24 cellular contexts compared by ENCODE assay signal in the genomic region with DNA sequence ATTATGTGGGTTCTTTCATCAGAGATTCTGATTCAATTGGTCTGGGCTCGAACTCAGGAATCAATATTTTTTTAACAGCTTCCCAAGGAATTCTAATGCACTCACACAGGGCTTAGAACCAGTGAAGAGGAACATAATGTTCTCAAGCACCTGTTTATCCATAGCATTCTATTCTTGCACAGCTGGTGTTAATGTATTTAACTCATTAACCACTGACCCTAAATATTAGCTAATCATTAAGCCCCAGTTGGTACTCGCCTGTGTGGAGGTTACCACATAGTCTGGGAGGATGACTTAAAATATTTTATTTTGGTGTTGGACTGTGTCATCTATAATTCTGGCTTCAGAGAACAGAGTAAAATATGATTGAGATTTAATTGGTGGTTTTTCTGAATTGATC. TPM values are rescaled to one million over a fixed set of nuclear protein-coding genes. Genes with fewer than 3 reads are reported as not detected.
DNase-seq lines count a peak whose midpoint lies in the region; ATAC-seq, FAIRE-seq and TF ChIP-seq lines count a peak whose summit lies in the region.
"Had no signal": no experiment of that assay in that cellular context is flagged by ENCODE, and none has a peak within 500 bp of the region (broad histone marks: within the 10 kb centered on the region; RNA-seq: fewer than 3 reads in every experiment).

No MANE protein-coding gene starts in this region.

- H3K18ac ChIP-seq in H9 (ENCODE audit: insufficient read length, low read depth, low read length): no peak overlapping the region

- no peak overlapping the region for H3T11ph ChIP-seq in H9 (ENCODE audit: low read length)

- H3K9ac ChIP-seq in HepG2 (ENCODE audit: insufficient read depth, low read depth, low read length): no peak overlapping the region
- no peak overlapping the region for H3K9ac ChIP-seq in H9 (ENCODE audit: extremely low read depth, insufficient read length, low read length)

- H3K79me1 ChIP-seq in H9 (ENCODE audit: insufficient read depth, low read depth, low read length, poor library complexity, severe bottlenecking): peaks cover 5% of the 10 kb centered on the region

- H2BK120ac ChIP-seq in H9 (ENCODE audit: low read depth, low read length, poor library complexity, severe bottlenecking): no peak overlapping the region

- H3K4ac ChIP-seq in H9 (ENCODE audit: low read depth, low read length): no peak overlapping the region

- TF ChIP-seq CTCF in D721Med (IDR thresholded peaks at IDR 0.05; ENCODE audit: insufficient read depth, missing control alignments): no peak
- no peak for TF ChIP-seq CTCF in HepG2 (CRISPR knock-in tag; IDR thresholded peaks at IDR 0.05)
- TF ChIP-seq CTCF in H9 (conservative IDR thresholded peaks at IDR 0.05): no peak

- no peak overlapping the region for H3K56ac ChIP-seq in H9 (ENCODE audit: insufficient read length, low read depth, low read length)

- H2AFZ ChIP-seq in HepG2 (ENCODE audit: low read length) (no peak overlapping the region), H9 (ENCODE audit: low read length) (no peak overlapping the region)

- H3K4me2 ChIP-seq in HepG2 (ENCODE audit: low read depth, low read length) (no peak overlapping the region), H9 (ENCODE audit: insufficient read depth, insufficient read length, low read length) (no peak overlapping the region)
- H3K4me2 ChIP-seq: smooth muscle cell had no signal

- BruUV-seq in HepG2 (replicated peaks; lab: Mats Ljungman, UMichigan): no TSS peak

- no peak overlapping the region for H3K4me3 Mint-ChIP-seq in H9
- H3K4me3 Mint-ChIP-seq: activated CD8-positive, alpha-beta T cell treated with anti-CD3 and anti-CD28 coated beads for 36 hours; natural killer cell treated with Interleukin-12 subunit alpha and Interleukin-12 subunit beta and Interleukin-15 and Interleukin-18, amount 100 ng/mL, for 72 hours; T-helper 1 cell treated with Interleukin-12 subunit alpha and Interleukin-12 subunit beta and Interleukin-4 antibody, amounts not matched to agents 30 μg/mL and 1 μg/mL, for 36 hours had no signal

- intact Hi-C loops in HepG2 (cut with micrococcal nuclease; ENCODE audit: unreplicated experiment): no loop called here

- H2BK12ac ChIP-seq in H9 (ENCODE audit: insufficient read length, low read depth, low read length): no peak overlapping the region

- H4K91ac ChIP-seq in H9 (ENCODE audit: insufficient read length, low read depth, low read length): no peak overlapping the region

- ATAC-seq in HG02759 (IDR thresholded peaks at IDR 0.05; ENCODE audit: unreplicated experiment) (peak; percentile 68), HepG2 (no peak), GM21381 (IDR thresholded peaks at IDR 0.05; ENCODE audit: unreplicated experiment) (no peak), HG02970 (IDR thresholded peaks at IDR 0.05; ENCODE audit: low FRiP score, unreplicated experiment) (no peak)
- ATAC-seq: activated CD8-positive, alpha-beta T cell treated with anti-CD3 and anti-CD28 coated beads for 36 hours; activated naive CD4-positive, alpha-beta T cell treated with anti-CD3 and anti-CD28 coated beads, Interleukin-2, amount 50 U/mL, for 72 hours; natural killer cell treated with Interleukin-12 subunit alpha and Interleukin-12 subunit beta and Interleukin-15 and Interleukin-18, amount 100 ng/mL, for 72 hours had no signal

- no peak overlapping the region for H4K8ac ChIP-seq in H9 (replicated peaks; ENCODE audit: insufficient read length, low read depth, low read length)

- H4K20me1 ChIP-seq in HepG2 (ENCODE audit: insufficient read depth, low read length) (no peaks in the 10 kb centered on the region), H9 (ENCODE audit: control insufficient read depth, insufficient read depth, insufficient read length) (no peaks in the 10 kb centered on the region)

- H3K27me3 Mint-ChIP-seq in H9 (ENCODE audit: low read depth): no peaks in the 10 kb centered on the region

- no peak overlapping the region for H2AK5ac ChIP-seq in H9 (ENCODE audit: insufficient read length, low read length)

- TF ChIP-seq POLR2A in HepG2 (IDR thresholded peaks at IDR 0.05; ENCODE audit: insufficient read depth in 1 of 2, low read depth in 2 of 2, low read length in 2 of 2): no peak

- H3K4me1 ChIP-seq in HepG2 (ENCODE audit: insufficient read depth, low read length): peaks cover 89% of the 10 kb centered on the region
- peaks cover 2% of the 10 kb centered on the region; the same call in 1 of the 2 replicates for H3K4me1 ChIP-seq in H9 (ENCODE audit: insufficient read depth, low read length)

- no peak overlapping the region for H2BK15ac ChIP-seq in H9 (ENCODE audit: low read depth, low read length)

- H3K27ac ChIP-seq in HepG2 (ENCODE audit: extremely low read length, insufficient read depth, low read length) (no peak overlapping the region), H9 (ENCODE audit: insufficient read length, low read depth, low read length) (no peak overlapping the region)
- H3K27ac ChIP-seq: uterus had no signal

- H2BK5ac ChIP-seq in H9 (ENCODE audit: insufficient read length, low read length): no peak overlapping the region

- H3K23me2 ChIP-seq in H9 (ENCODE audit: insufficient read length, low read depth, low read length, poor library complexity, severe bottlenecking): no peaks in the 10 kb centered on the region

- WGBS in HepG2 (ENCODE audit: low lambda C conversion rate): 75% methylated on average over 2 of the region's 2 CpGs
- WGBS in H9 (ENCODE audit: extremely low coverage, insufficient read length, low lambda C conversion rate): no CpG with 5 or more reads among the region's 2 CpGs

- CTCF ChIA-PET in HepG2 (lab: Yijun Ruan, JAX; ENCODE audit: low intra/inter-chr PET ratio, low total read pairs): no interaction called here

- in situ Hi-C loops in HepG2 (cut with HindIII; ENCODE audit: extremely low pct_ligation_motif_present, low pct_unique_long_range_greater_than_20kb): no loop called here

- no peak overlapping the region for H2BK20ac ChIP-seq in H9 (ENCODE audit: low read depth, low read length, poor library complexity, severe bottlenecking)

- no peaks in the 10 kb centered on the region for H3K36me3 ChIP-seq in HepG2 (replicated peaks in 1 of 2; ENCODE audit: control insufficient read depth in 1 of 2, insufficient read depth in 2 of 2, low read length in 2 of 2)
- H3K36me3 ChIP-seq: uterus had no signal

- TF ChIP-seq RAD21 in HepG2 (CRISPR knock-in tag; IDR thresholded peaks at IDR 0.05): no peak

- POLR2A ChIA-PET in HepG2 (lab: Yijun Ruan, JAX): no interaction called here

- peaks cover 0 to 12% (median 2%) of the 10 kb centered on the region in 3 experiments; a peak in 3 of 7 replicates for H3K36me3 Mint-ChIP-seq in H9 (ENCODE audit: insufficient read depth in 1 of 3, low read depth in 3 of 3)

- H3K9me3 Mint-ChIP-seq in H9: no peaks in the 10 kb centered on the region
- H3K9me3 Mint-ChIP-seq: natural killer cell treated with Interleukin-12 subunit alpha and Interleukin-12 subunit beta and Interleukin-15 and Interleukin-18, amount 100 ng/mL, for 72 hours; T-helper 1 cell treated with Interleukin-12 subunit alpha and Interleukin-12 subunit beta and Interleukin-4 antibody, amounts not matched to agents 30 μg/mL and 1 μg/mL, for 36 hours had no signal

- H4K5ac ChIP-seq in H9 (ENCODE audit: insufficient read length, low read depth, low read length): no peak overlapping the region

- H3K4me1 Mint-ChIP-seq in H9: peaks cover 44% of the 10 kb centered on the region in 2 experiments

- DNase-seq in D721Med (ENCODE audit: insufficient read length, low spot score): peak; percentile 29
- peak; percentile 85 for DNase-seq in NCI-H82 treated with DMSO at 0.1 percent for 48 hours (lab: John Stamatoyannopoulos, UW; ENCODE audit: unreplicated experiment)
- no peak for DNase-seq in HepG2 (ENCODE audit: low spot score)
- DNase-seq in H9: no peak
- DNase-seq in AG08396 (ENCODE audit: low spot score): no peak
- DNase-seq: activated CD8-positive, alpha-beta T cell treated with anti-CD3 and anti-CD28 coated beads for 36 hours; activated T-cell treated with anti-CD3 and anti-CD28 coated beads, Interleukin-2, amount 50 U/mL, for 48 hours; AML-193; Calu3; H7; hypothalamus; Kasumi-1; kidney; NCI-H1436; NCI-H510A; stimulated activated CD8-positive, alpha-beta memory T cell treated with anti-CD3 and anti-CD28 coated beads, Interleukin-4, amount 100 ng/mL, for 48 hours; uterus had no signal

- no peak overlapping the region for H3K4me3 ChIP-seq in HepG2 (replicated peaks in 1 of 3; ENCODE audit: insufficient read depth in 1 of 3, low read depth in 2 of 3, low read length in 3 of 3)
- H3K4me3 ChIP-seq: smooth muscle cell, uterus had no signal

- H3K23ac ChIP-seq in H9 (ENCODE audit: insufficient read length, low read depth, low read length): no peak overlapping the region

- TF ChIP-seq EP300 in HepG2 (IDR thresholded peaks at IDR 0.05; ENCODE audit: low read depth in 2 of 2, low read length in 2 of 2) (no peak), HepG2 (CRISPR knock-in tag; IDR thresholded peaks at IDR 0.05; ENCODE audit: borderline replicate concordance) (no peak)

- H3K27me3 ChIP-seq in HepG2 (ENCODE audit: control insufficient read depth in 1 of 2, insufficient read depth in 2 of 2, low read length in 2 of 2): no peaks in the 10 kb centered on the region; a peak in 1 of 5 replicates
- no peaks in the 10 kb centered on the region for H3K27me3 ChIP-seq in H9 (ENCODE audit: insufficient read depth, low read length)
- H3K27me3 ChIP-seq: uterus had no signal

- H3K79me2 ChIP-seq in HepG2 (ENCODE audit: insufficient read depth, low read length) (peaks cover 96% of the 10 kb centered on the region), H9 (ENCODE audit: insufficient read depth, low read length) (peaks cover 51% of the 10 kb centered on the region; the same call in 1 of the 2 replicates)

- H3K9me3 ChIP-seq in HepG2 (ENCODE audit: low read length): no peaks in the 10 kb centered on the region
- no peaks in the 10 kb centered on the region for H3K9me3 ChIP-seq in H9 (ENCODE audit: control insufficient read depth, low read depth, low read length)
- H3K9me3 ChIP-seq: uterus had no signal

- no peak overlapping the region for H3K14ac ChIP-seq in H9 (ENCODE audit: insufficient read depth, low read length)

- peak overlapping the region in 1 of 3 experiments; percentile 9; a peak in 1 of 7 replicates for H3K27ac Mint-ChIP-seq in H9
- H3K27ac Mint-ChIP-seq: activated CD8-positive, alpha-beta T cell treated with anti-CD3 and anti-CD28 coated beads for 36 hours; activated naive CD4-positive, alpha-beta T cell treated with anti-CD3 and anti-CD28 coated beads, Interleukin-2, amount 50 U/mL, for 72 hours; natural killer cell treated with Interleukin-12 subunit alpha and Interleukin-12 subunit beta and Interleukin-15 and Interleukin-18, amount 100 ng/mL, for 72 hours; T-helper 1 cell treated with Interleukin-12 subunit alpha and Interleukin-12 subunit beta and Interleukin-4 antibody, amounts not matched to agents 30 μg/mL and 1 μg/mL, for 36 hours had no signal

- FAIRE-seq in D721Med (lab: Jason Lieb, UNC) (no peak), HepG2 (lab: Jason Lieb, UNC) (no peak)
- FAIRE-seq: kidney had no signal

RNA-seq across cellular contexts. Expression of a gene that starts 45.3 kb away (rescaled TPM):
- total RNA-seq in HepG2 (2016; rRNA removed; fragmentation: Illumina TruSeq; extraction: Trizol) (31.7 and 42.0 TPM in 2 replicates), H9 (2021) (60.2 and 62.4 TPM in 2 replicates)
- 30.2 and 33.3 TPM in 2 replicates for total RNA-seq in HepG2 (2016; cell fraction: cytosol; rRNA removed; fragmentation: Illumina TruSeq; extraction: Trizol; ENCODE audit: low read depth)
- 29.5 and 42.3 TPM in 2 replicates for total RNA-seq in HepG2 (2016; cell fraction: insoluble cytoplasmic fraction; rRNA removed; fragmentation: Illumina TruSeq; extraction: Trizol)
- 19.7 and 24.2 TPM in 2 replicates for total RNA-seq in HepG2 (2016; cell fraction: membrane; rRNA removed; fragmentation: Illumina TruSeq; extraction: Trizol)
- total RNA-seq in HepG2 (2016; cell fraction: nucleus; rRNA removed; fragmentation: Illumina TruSeq; extraction: Trizol): 59.6 and 64.7 TPM in 2 replicates
- 28.4 and 33.8 TPM in 2 replicates for polyA plus RNA-seq in HepG2 (2011; rRNA removed)
- 24.8 and 30.7 TPM in 2 replicates for polyA plus RNA-seq in HepG2 (2011; cell fraction: cytosol; rRNA removed)
- polyA plus RNA-seq in HepG2 (2011; cell fraction: nucleus; rRNA removed): 50.2 and 50.3 TPM in 2 replicates
- 16.9 and 17.6 TPM in 2 replicates for polyA plus RNA-seq in HepG2 (2012)
- 0.83 and 1.0 TPM in 2 replicates for polyA plus RNA-seq in HepG2 (2016; cell fraction: cytosol; fragmentation: Illumina TruSeq; extraction: Trizol; ENCODE audit: low read depth)
- 7.8 and 9.5 TPM in 2 replicates for polyA plus RNA-seq in HepG2 (2016; cell fraction: insoluble cytoplasmic fraction; fragmentation: Illumina TruSeq; extraction: Trizol; ENCODE audit: low read depth)
- 1.5 and 1.6 TPM in 2 replicates for polyA plus RNA-seq in HepG2 (2016; cell fraction: membrane; fragmentation: Illumina TruSeq; extraction: Trizol; ENCODE audit: low read depth)
- polyA plus RNA-seq in HepG2 (2016; cell fraction: nucleus; fragmentation: Illumina TruSeq; extraction: Trizol; ENCODE audit: insufficient read depth, low read depth): 31.3 and 31.9 TPM in 2 replicates
- 201 and 238 TPM in 2 replicates for polyA minus RNA-seq in HepG2 (2011; rRNA and poly(A)+ RNA removed; ENCODE audit: low replicate concordance)
- polyA minus RNA-seq in HepG2 (2011; cell fraction: cytosol; rRNA and poly(A)+ RNA removed): 59.0 and 61.1 TPM in 2 replicates
- 83.0 and 116 TPM in 2 replicates for polyA minus RNA-seq in HepG2 (2011; cell fraction: nucleus; rRNA and poly(A)+ RNA removed)

Comparison
In these comparisons a context has a peak if more than half of its experiments do, and no peak if none do; other contexts are left out.
1. DNase-seq: peak in D721Med (single experiment) and NCI-H82 treated with DMSO at 0.1 percent for 48 hours (single experiment); none in HepG2 (single experiment), H9 (single experiment) and AG08396 (single experiment).